Comparison of ENCODE assay signal across 15 cellular contexts in the genomic region with DNA sequence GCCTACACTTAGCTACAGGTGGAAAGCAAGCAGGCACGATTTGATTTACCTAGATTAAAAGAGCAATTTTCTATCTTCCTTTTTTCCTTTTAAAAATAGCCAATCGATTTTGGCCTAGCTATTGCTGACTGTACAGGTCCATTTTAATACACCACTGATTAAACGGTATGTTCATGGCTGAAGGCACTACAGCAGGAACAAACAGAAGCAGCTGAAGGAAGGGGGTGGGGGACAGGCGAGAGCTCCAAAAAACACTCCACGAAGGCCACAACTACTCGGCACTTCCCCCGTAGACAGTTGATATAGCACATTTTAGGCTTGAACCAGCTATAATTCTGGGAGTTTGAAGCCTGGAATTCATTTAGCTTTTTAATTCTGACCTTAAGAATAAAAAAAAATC.
DNase-seq lines count a peak whose midpoint lies in the region; ATAC-seq and TF ChIP-seq lines count a peak whose summit lies in the region.
"Had no signal": no experiment of that assay in that cellular context is flagged by ENCODE, and none has a peak within 500 bp of the region (broad histone marks: within the 10 kb centered on the region; RNA-seq: fewer than 3 reads in every experiment).

No MANE protein-coding gene starts in this region.

- DNase-seq in breast epithelium (ENCODE audit: low spot score in 2 of 2) (no peak), MCF 10A (ENCODE audit: unreplicated experiment) (no peak), kidney tubule cell (ENCODE audit: low spot score) (peak; percentile 45), suprapubic skin (ENCODE audit: low spot score in 2 of 2) (no peak), glomerular visceral epithelial cell (ENCODE audit: extremely low spot score) (no peak), NCI-H2171 (lab: John Stamatoyannopoulos, UW) (no peak)
- DNase-seq: DND-41; foreskin keratinocyte; NK-92 treated with Interleukin-12 subunit alpha and Interleukin-12 subunit beta, amount 100 ng/mL, for 24 hours; stimulated activated CD4-positive, alpha-beta T cell treated with anti-CD3 and anti-CD28 coated beads, Interleukin-15, amount 100 ng/mL, for 24 hours; WERI-Rb-1 had no signal

- no peak overlapping the region for H3K4me3 Mint-ChIP-seq in MCF 10A (ENCODE audit: unreplicated experiment)

- H3K9ac ChIP-seq in OCI-LY3 (ENCODE audit: low read length) = no peak overlapping the region
- H3K9ac ChIP-seq: SK-N-SH had no signal

- POLR2A ChIA-PET in MCF 10A (lab: Yijun Ruan, JAX) = interaction anchor here (1.0 kb wide), 1 partner anchor 12 kb away, joined by 5 read pairs; no protein-coding TSS in a partner anchor

- 69% methylated on average over 7 of the region's 7 CpGs for WGBS in suprapubic skin

- no peaks in the 10 kb centered on the region for H4K20me1 ChIP-seq in OCI-LY3 (ENCODE audit: insufficient read depth, low read length)

- H2AFZ ChIP-seq in OCI-LY3 (ENCODE audit: low read depth, low read length) = 0 out of 2 replicates have a peak overlapping the region, but pooled peaks have one; percentile 43

- no peaks in the 10 kb centered on the region for H3K27me3 Mint-ChIP-seq in MCF 10A (ENCODE audit: insufficient read depth, unreplicated experiment)

- peak overlapping the region in 1 of 3 donors; percentile 22 for H3K4me3 ChIP-seq in breast epithelium
- no peak overlapping the region; the same call in 1 of the 2 replicates for H3K4me3 ChIP-seq in OCI-LY3 (ENCODE audit: low read length)
- H3K4me3 ChIP-seq in suprapubic skin = no peak overlapping the region
- H3K4me3 ChIP-seq: GM12878 had no signal

- CTCF ChIA-PET in MCF 10A (lab: Yijun Ruan, JAX) = interaction anchor here (0.6 to 1.3 kb wide), 7 partner anchors 9 to 760 kb away, joined by 3 to 8 read pairs (median 4); no protein-coding TSS in a partner anchor

- H3K9me3 ChIP-seq in breast epithelium = no peaks in the 10 kb centered on the region
- no peaks in the 10 kb centered on the region for H3K9me3 ChIP-seq in OCI-LY3 (ENCODE audit: insufficient read depth, low read length)
- no peaks in the 10 kb centered on the region for H3K9me3 ChIP-seq in suprapubic skin
- H3K9me3 ChIP-seq: SK-N-SH had no signal

- intact Hi-C loops in breast epithelium (cut with DNase I; ENCODE audit: low total_unique reads) = no loop called here
- intact Hi-C loops in MCF 10A (cut with micrococcal nuclease) = no loop called here

- peaks cover 18% of the 10 kb centered on the region for H3K4me1 Mint-ChIP-seq in MCF 10A (ENCODE audit: insufficient read depth, unreplicated experiment)

- TF ChIP-seq EP300 in suprapubic skin (IDR thresholded peaks at IDR 0.05) = no peak

- H3K9me3 Mint-ChIP-seq in MCF 10A (ENCODE audit: unreplicated experiment) = no peaks in the 10 kb centered on the region

- TF ChIP-seq POLR2A in breast epithelium (IDR thresholded peaks at IDR 0.05) (no peak), suprapubic skin (IDR thresholded peaks at IDR 0.05) (no peak)

- no peak overlapping the region for H3K27ac Mint-ChIP-seq in MCF 10A (ENCODE audit: low read depth, unreplicated experiment)

- peak overlapping the region; percentile 31 for H3K4me2 ChIP-seq in OCI-LY3 (ENCODE audit: low read length)
- H3K4me2 ChIP-seq: SK-N-SH had no signal

- H3K27ac ChIP-seq in breast epithelium (peak overlapping the region; percentile 18 to 60), OCI-LY3 (ENCODE audit: low read length) (no peak overlapping the region), suprapubic skin (peak overlapping the region; percentile 69)
- H3K27ac ChIP-seq: foreskin keratinocyte, WERI-Rb-1 had no signal

- H3K36me3 Mint-ChIP-seq in MCF 10A (ENCODE audit: insufficient read depth, unreplicated experiment) = no peaks in the 10 kb centered on the region

- H3K4me1 ChIP-seq in breast epithelium (peaks cover 3 to 9% of the 10 kb centered on the region in 2 donors), OCI-LY3 (ENCODE audit: low read length) (peaks cover 55% of the 10 kb centered on the region), suprapubic skin (peaks cover 27% of the 10 kb centered on the region)

- H3K36me3 ChIP-seq in breast epithelium = no peaks in the 10 kb centered on the region
- H3K36me3 ChIP-seq in OCI-LY3 (replicated peaks; ENCODE audit: low read depth, low read length) = no peaks in the 10 kb centered on the region
- H3K36me3 ChIP-seq in suprapubic skin = no peaks in the 10 kb centered on the region
- H3K36me3 ChIP-seq: WERI-Rb-1 had no signal

- H3K27me3 ChIP-seq in breast epithelium (no peaks in the 10 kb centered on the region), OCI-LY3 (ENCODE audit: low read depth, low read length) (peaks cover 6% of the 10 kb centered on the region; the same call in 1 of the 2 replicates), suprapubic skin (no peaks in the 10 kb centered on the region)
- H3K27me3 ChIP-seq: foreskin keratinocyte had no signal

- H3K79me2 ChIP-seq in OCI-LY3 (ENCODE audit: low read length) = no peaks in the 10 kb centered on the region

- ATAC-seq in GM18870 (IDR thresholded peaks at IDR 0.05; ENCODE audit: unreplicated experiment) = no peak
- ATAC-seq: foreskin keratinocyte had no signal

- BruUV-seq in MCF 10A (replicated peaks; lab: Mats Ljungman, UMichigan) = no TSS peak

- TF ChIP-seq CTCF in breast epithelium (IDR thresholded peaks at IDR 0.05) (no peak), MCF 10A (IDR thresholded peaks at IDR 0.05; ENCODE audit: unreplicated experiment) (no peak), OCI-LY3 (IDR thresholded peaks at IDR 0.05; ENCODE audit: low read depth, low read length) (no peak), suprapubic skin (IDR thresholded peaks at IDR 0.05) (no peak)
